22 cellular contexts compared by ENCODE assay signal in the genomic region with DNA sequence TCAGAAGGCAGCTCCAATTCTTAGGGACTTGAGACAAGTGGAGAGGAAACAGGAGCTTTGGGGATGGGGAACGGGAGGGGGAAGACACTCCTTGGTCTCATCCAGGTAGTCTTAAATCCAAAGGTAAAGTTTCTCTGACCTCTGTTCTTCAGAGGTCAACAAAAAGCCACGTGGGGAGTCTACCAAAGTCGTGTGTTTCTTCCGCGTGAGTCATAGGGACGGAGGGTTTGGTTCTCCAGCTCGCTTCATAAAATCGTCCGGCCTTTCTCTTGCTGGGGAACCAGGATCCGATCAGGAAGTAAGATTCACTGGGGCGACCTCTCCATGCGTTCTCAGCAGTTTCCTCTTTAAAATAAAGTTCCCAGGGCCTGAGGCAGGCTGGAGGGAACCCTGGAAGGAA.
A peak's percentile ranks its signal among the peaks of the same experiment; 100 is the strongest.
DNase-seq lines count a peak whose midpoint lies in the region; ATAC-seq and TF ChIP-seq lines count a peak whose summit lies in the region.
"Had no signal": no experiment of that assay in that cellular context is flagged by ENCODE, and none has a peak within 500 bp of the region (broad histone marks: within the 10 kb centered on the region; RNA-seq: fewer than 3 reads in every experiment).

No MANE protein-coding gene starts in this region.

- H3K9me3 ChIP-seq in right cardiac atrium (ENCODE audit: control insufficient read depth, low read length) = no peaks in the 10 kb centered on the region

- no peaks in the 10 kb centered on the region for H3K36me3 ChIP-seq in H7 (replicated peaks; ENCODE audit: control insufficient read depth, insufficient read depth, low read length)

- no peaks in the 10 kb centered on the region for H3K4me1 ChIP-seq in right cardiac atrium (ENCODE audit: control insufficient read depth, insufficient read depth, low read length)

- 56% methylated on average over 12 of the region's 12 CpGs for WGBS in right cardiac atrium

- no peak overlapping the region for H3K27ac ChIP-seq in right cardiac atrium (ENCODE audit: low read length)
- H3K27ac ChIP-seq: HL-60, SK-N-MC had no signal

- H3K9me3 Mint-ChIP-seq in chondrocyte (ENCODE audit: low read depth) = peaks cover 36% of the 10 kb centered on the region

- no peak for ATAC-seq in right cardiac atrium
- ATAC-seq: Panc1 had no signal

- TF ChIP-seq CTCF in chondrocyte (IDR thresholded peaks at IDR 0.05) = no peak

- no peaks in the 10 kb centered on the region for H3K36me3 Mint-ChIP-seq in chondrocyte (ENCODE audit: low read depth)
- H3K36me3 Mint-ChIP-seq: CD14-positive monocyte had no signal

- H3K27me3 Mint-ChIP-seq in chondrocyte (ENCODE audit: low read depth) = no peaks in the 10 kb centered on the region
- H3K27me3 Mint-ChIP-seq: B cell had no signal

- no peaks in the 10 kb centered on the region for H3K4me1 Mint-ChIP-seq in chondrocyte (ENCODE audit: low read depth)
- H3K4me1 Mint-ChIP-seq: B cell, CD14-positive monocyte had no signal

- intact Hi-C loops in right cardiac atrium (cut with DNase I) = no loop called here

- peak; percentile 51 for DNase-seq in H7
- DNase-seq in chondrocyte (ENCODE audit: low spot score) = peak; percentile 37
- DNase-seq in left kidney (ENCODE audit: low read depth, low spot score) = peak; percentile 33
- no peak for DNase-seq in right cardiac atrium
- DNase-seq in stimulated activated CD4-positive, alpha-beta T cell treated with anti-CD3 and anti-CD28 coated beads, Interleukin-4, amount 100 ng/mL, for 1 hour = no peak
- no peak for DNase-seq in RKO (ENCODE audit: low spot score)
- no peak for DNase-seq in stimulated activated CD4-positive, alpha-beta T cell treated with anti-CD3 and anti-CD28 coated beads, Interleukin-1b, Interleukin-23, amount 100 ng/mL, for 48 hours
- DNase-seq: Calu3, GOT3, NCI-H1092, NCI-H1417 treated with DMSO at 0.1 percent for 48 hours, NCI-H1694 treated with DMSO at 0.1 percent for 48 hours, NCI-H2081, NCI-H2227 treated with DMSO at 0.1 percent for 48 hours, NCI-H510A, NCI-H69, SIG-M5 had no signal

- no peak overlapping the region for H3K4me3 ChIP-seq in H7 (ENCODE audit: insufficient read depth, low read depth, low read length)
- H3K4me3 ChIP-seq in right cardiac atrium (ENCODE audit: low read length) = no peak overlapping the region
- H3K4me3 ChIP-seq: SK-N-MC had no signal

- no peak overlapping the region for H3K4me3 Mint-ChIP-seq in chondrocyte (ENCODE audit: unreplicated experiment)
- H3K4me3 Mint-ChIP-seq: B cell, CD14-positive monocyte had no signal

- H3K27ac Mint-ChIP-seq in chondrocyte (ENCODE audit: unreplicated experiment) = no peak overlapping the region
- H3K27ac Mint-ChIP-seq: B cell, CD14-positive monocyte had no signal

- H3K27me3 ChIP-seq in H7 (ENCODE audit: control insufficient read depth, insufficient read depth, low read length) (no peaks in the 10 kb centered on the region; the same call in 1 of the 2 replicates), right cardiac atrium (ENCODE audit: control insufficient read depth, insufficient read depth) (no peaks in the 10 kb centered on the region)

Comparison
In these comparisons a context has a peak if more than half of its experiments do, and no peak if none do; other contexts are left out.
1. DNase-seq: peak in H7 (single experiment), chondrocyte (single experiment) and left kidney (single experiment); none in right cardiac atrium (0 of 3), stimulated activated CD4-positive, alpha-beta T cell treated with anti-CD3 and anti-CD28 coated beads, Interleukin-4, amount 100 ng/mL, for 1 hour (single experiment), RKO (single experiment) and stimulated activated CD4-positive, alpha-beta T cell treated with anti-CD3 and anti-CD28 coated beads, Interleukin-1b, Interleukin-23, amount 100 ng/mL, for 48 hours (single experiment).